ENCODE assay signal across 8 cellular contexts in genomic region chr7:151081170-151082101, GRCh38. TPM values are rescaled to one million over a fixed set of nuclear protein-coding genes. Genes with fewer than 3 reads are reported as not detected.
DNase-seq lines count a peak whose midpoint lies in the region; ATAC-seq and TF ChIP-seq lines count a peak whose summit lies in the region.

No MANE protein-coding gene starts in this region.

- TF ChIP-seq CTCF in MM.1S (IDR thresholded peaks at IDR 0.05; ENCODE audit: low read length) (no peak), chondrocyte (IDR thresholded peaks at IDR 0.05) (no peak)

- H2BK15ac ChIP-seq in mesendoderm (replicated peaks; ENCODE audit: low read depth), result no peak overlapping the region

- H4K20me1 ChIP-seq in MM.1S (ENCODE audit: insufficient read depth, low read length), result no peaks in the 10 kb centered on the region

- no peaks in the 10 kb centered on the region for H3K36me3 Mint-ChIP-seq in chondrocyte (ENCODE audit: low read depth)

- no peak overlapping the region for H3K23ac ChIP-seq in mesendoderm (ENCODE audit: low read length)

- no peaks in the 10 kb centered on the region for H3K27me3 Mint-ChIP-seq in chondrocyte (ENCODE audit: low read depth)

- H4K5ac ChIP-seq in mesendoderm (ENCODE audit: low read length), result no peak overlapping the region

- H3K4me3 ChIP-seq in MM.1S (ENCODE audit: low read length) (peak overlapping the region; percentile 84), mesendoderm (ENCODE audit: low read length) (peak overlapping the region; percentile 12)

- H3K9me3 ChIP-seq in MM.1S (replicated peaks; ENCODE audit: insufficient read depth, low read length), result no peaks in the 10 kb centered on the region

- 0 out of 2 replicates have a peak, but pooled peaks cover 3% of the 10 kb centered on the region for H3K36me3 ChIP-seq in MM.1S (replicated peaks; ENCODE audit: insufficient read depth, low read length)
- H3K36me3 ChIP-seq in mesendoderm (ENCODE audit: control insufficient read depth, insufficient read depth, low read length), result no peaks in the 10 kb centered on the region

- ATAC-seq in HG02763 (IDR thresholded peaks at IDR 0.05; ENCODE audit: unreplicated experiment), result no peak

- no CpG with 5 or more reads among the region's 64 CpGs for WGBS in mesendoderm (ENCODE audit: extremely low coverage, insufficient coverage, low lambda C conversion rate)

- CTCF ChIA-PET in HEK293T (lab: Yijun Ruan, JAX), result interaction anchor here (1.1 kb wide), 1 partner anchor 29 kb away, joined by 4 read pairs; no protein-coding TSS in a partner anchor

- H3K4me1 ChIP-seq in MM.1S (ENCODE audit: low read length), result peaks cover 24% of the 10 kb centered on the region
- peaks cover 13% of the 10 kb centered on the region for H3K4me1 ChIP-seq in mesendoderm (ENCODE audit: control insufficient read depth, low read depth, low read length)

- H3K27ac ChIP-seq in MM.1S (ENCODE audit: low read length) (peak overlapping the region; percentile 38; the same call in 1 of the 2 replicates), mesendoderm (ENCODE audit: low read depth, low read length) (peak overlapping the region; percentile 71)

- H3K79me2 ChIP-seq in MM.1S (ENCODE audit: low read length), result peaks cover 52% of the 10 kb centered on the region
- peaks cover 15% of the 10 kb centered on the region for H3K79me2 ChIP-seq in mesendoderm (ENCODE audit: control insufficient read depth, insufficient read depth, low read length)

- H2AK5ac ChIP-seq in mesendoderm (ENCODE audit: low read length), result no peak overlapping the region

- H3F3A ChIP-seq in MM.1S (ENCODE audit: insufficient read depth, low read length), result peaks cover 18% of the 10 kb centered on the region; the same call in 1 of the 2 replicates

- 0 out of 2 replicates have a peak overlapping the region, but pooled peaks have one; percentile 13 for H2AFZ ChIP-seq in MM.1S (ENCODE audit: low read length)

- DNase-seq in EL, result peak; percentile 55
- DNase-seq in MM.1S, result no peak
- DNase-seq in chondrocyte (ENCODE audit: low spot score), result no peak
- DNase-seq in mesendoderm, result peak; percentile 44
- no peak for DNase-seq in HEK293T (ENCODE audit: extremely low spot score)
- DNase-seq in HuH-7.5 (ENCODE audit: low spot score), result no peak
- no peak for DNase-seq in stimulated activated CD4-positive, alpha-beta T cell treated with anti-CD3 and anti-CD28 coated beads, Interleukin-4, amount 100 ng/mL, for 24 hours

- peak overlapping the region; percentile 92; the same call in 1 of the 2 replicates for H3K9ac ChIP-seq in MM.1S (ENCODE audit: low read length)
- peak overlapping the region; percentile 86 for H3K9ac ChIP-seq in mesendoderm (ENCODE audit: low read length)

- no peaks in the 10 kb centered on the region for H3K9me3 Mint-ChIP-seq in chondrocyte (ENCODE audit: low read depth)

- H3K18ac ChIP-seq in mesendoderm (ENCODE audit: low read length), result peak overlapping the region; percentile 47

- H3K27ac Mint-ChIP-seq in chondrocyte (ENCODE audit: unreplicated experiment), result peak overlapping the region; percentile 78

- peak overlapping the region; percentile 89 for H3K56ac ChIP-seq in mesendoderm (ENCODE audit: low read length)

- no peak overlapping the region for H3K4ac ChIP-seq in mesendoderm (ENCODE audit: low read depth, low read length)

- POLR2A ChIA-PET in HEK293T (lab: Yijun Ruan, JAX), result interaction anchor here (0.6 to 3.2 kb wide), 21 partner anchors 8 to 166 kb away, joined by 3 to 17 read pairs (median 4); partner anchors contain the start of genes ABCB8, ABCF2, CDK5 and CHPF2

- peak overlapping the region; percentile 94 for H3K4me3 Mint-ChIP-seq in chondrocyte (ENCODE audit: unreplicated experiment)

- H2BK120ac ChIP-seq in mesendoderm (ENCODE audit: low read depth, low read length), result no peak overlapping the region

- peak overlapping the region; percentile 84 for H3K4me2 ChIP-seq in MM.1S (ENCODE audit: low read depth, low read length)
- H3K4me2 ChIP-seq in mesendoderm (ENCODE audit: low read length), result peak overlapping the region; percentile 61

- no peak overlapping the region for H4K8ac ChIP-seq in mesendoderm (ENCODE audit: low read depth, low read length)

- no peaks in the 10 kb centered on the region for H3K9me2 ChIP-seq in MM.1S (replicated peaks; ENCODE audit: insufficient read depth, low read length)

- H2BK5ac ChIP-seq in mesendoderm (ENCODE audit: low read length), result no peak overlapping the region

- H3K27me3 ChIP-seq in MM.1S (replicated peaks; ENCODE audit: insufficient read depth, low read length) (no peaks in the 10 kb centered on the region), mesendoderm (ENCODE audit: insufficient read depth, low read length, poor library complexity) (no peaks in the 10 kb centered on the region)

- peaks cover 15% of the 10 kb centered on the region for H3K79me1 ChIP-seq in mesendoderm (ENCODE audit: low read length)

- H3K4me1 Mint-ChIP-seq in chondrocyte (ENCODE audit: low read depth), result peaks cover 52% of the 10 kb centered on the region

TF ChIP-seq in HEK293T, 16 proteins besides CTCF, POLR2A, EP300 and RAD21:
- no peak for TF ChIP-seq FOXM1 (IDR thresholded peaks at IDR 0.05; ENCODE audit: borderline replicate concordance)

RNA-seq across cellular contexts. Expression of gene FASTK, which starts 0.8 kb away (rescaled TPM):
- 83.8 to 146 TPM (median 94.0 TPM) in 3 replicates for total RNA-seq in chondrocyte
- polyA plus RNA-seq in mesendoderm (2013, experiment 1 of 2), result 29.3 TPM
- polyA plus RNA-seq in mesendoderm (2013, experiment 2 of 2), result 27.9 TPM

RNA-seq across cellular contexts. Expression of gene TMUB1, which starts 1.9 kb away (rescaled TPM):
- 31.2 to 43.2 TPM (median 33.2 TPM) in 3 replicates for total RNA-seq in chondrocyte
- 43.1 TPM for polyA plus RNA-seq in mesendoderm (2013, experiment 1 of 2)
- polyA plus RNA-seq in mesendoderm (2013, experiment 2 of 2), result 42.0 TPM

RNA-seq across cellular contexts. Expression of gene AGAP3, which starts 4.8 kb away (rescaled TPM):
- total RNA-seq in chondrocyte, result 77.8 to 116 TPM (median 91.4 TPM) in 3 replicates
- 27.6 TPM for polyA plus RNA-seq in mesendoderm (2013, experiment 1 of 2)
- 26.4 TPM for polyA plus RNA-seq in mesendoderm (2013, experiment 2 of 2)

RNA-seq across cellular contexts. Expression of gene SLC4A2, which starts 22.0 kb away (rescaled TPM):
- 340 to 379 TPM (median 371 TPM) in 3 replicates for total RNA-seq in chondrocyte
- polyA plus RNA-seq in mesendoderm (2013, experiment 1 of 2), result 51.8 TPM
- polyA plus RNA-seq in mesendoderm (2013, experiment 2 of 2), result 53.3 TPM

RNA-seq across cellular contexts. Expression of gene CDK5, which starts 23.7 kb away (rescaled TPM):
- total RNA-seq in chondrocyte, result 23.9 to 25.4 TPM (median 24.0 TPM) in 3 replicates
- polyA plus RNA-seq in mesendoderm (2013, experiment 1 of 2), result 9.7 TPM
- polyA plus RNA-seq in mesendoderm (2013, experiment 2 of 2), result 10.1 TPM

Comparison
In these comparisons a context has a peak if more than half of its experiments do, and no peak if none do; other contexts are left out.
1. DNase-seq: peak in EL (single experiment) and mesendoderm (single experiment); none in MM.1S (single experiment), chondrocyte (single experiment), HEK293T (single experiment), HuH-7.5 (single experiment) and stimulated activated CD4-positive, alpha-beta T cell treated with anti-CD3 and anti-CD28 coated beads, Interleukin-4, amount 100 ng/mL, for 24 hours (single experiment).